ENCODE assay signal across 9 cellular contexts in genomic region chr5:97455996-97456395, GRCh38.
"Had no signal": no experiment of that assay in that cellular context is flagged by ENCODE, and none has a peak within 500 bp of the region (broad histone marks: within the 10 kb centered on the region; RNA-seq: fewer than 3 reads in every experiment).

No MANE protein-coding gene starts in this region.

- H3K4me2 ChIP-seq: GM23338 had no signal

- DNase-seq: H9, HFFc6, IMR-90 had no signal

- ATAC-seq: GM23338, HCT116, K562 had no signal

- H3K4me3 Mint-ChIP-seq: GM23338, H9, HFFc6 had no signal

- H3K27ac Mint-ChIP-seq: GM23338, H9, HFFc6 had no signal

- H3K27ac ChIP-seq: HL-60 had no signal

- FAIRE-seq: H1, H54, K562 had no signal

- H2AFZ ChIP-seq: GM23338 had no signal

- H3K4me3 ChIP-seq: GM23338, K562 had no signal

- H3K9me3 Mint-ChIP-seq: GM23338, H9, HFFc6 had no signal
